In the genomic region with DNA sequence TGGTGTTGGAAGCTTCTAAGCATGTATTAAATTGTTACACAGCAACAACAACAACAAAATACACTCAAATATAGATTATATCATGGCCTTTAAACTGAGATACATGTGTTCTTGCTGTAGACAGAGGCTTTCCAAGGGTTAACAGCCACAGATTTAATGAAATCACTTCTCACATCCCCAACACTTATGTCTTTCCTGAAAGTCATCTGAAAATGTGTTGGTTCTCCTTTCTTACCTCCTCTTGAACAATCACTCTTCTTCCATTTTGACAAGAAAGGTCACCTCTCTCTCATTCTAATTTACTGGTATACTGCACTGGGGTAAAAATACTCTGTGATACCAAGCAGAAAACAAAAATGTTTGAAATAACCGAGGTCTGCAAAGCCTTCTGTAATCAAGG, we compare ENCODE assay signal across 35 cellular contexts.
"Had no signal": no experiment of that assay in that cellular context is flagged by ENCODE, and none has a peak within 500 bp of the region (broad histone marks: within the 10 kb centered on the region; RNA-seq: fewer than 3 reads in every experiment).

No MANE protein-coding gene starts in this region.

- DNase-seq: Karpas-422, Kasumi-1, KG1, MG63, MM.1S, MV-4-11, NCI-H1048, NCI-H1092, NCI-H1092 treated with DMSO at 0.1 percent for 48 hours, NCI-H1105, NCI-H1105 treated with DMSO at 0.1 percent for 48 hours, NCI-H1417, NCI-H1417 treated with DMSO at 0.1 percent for 48 hours, NCI-H1436, NCI-H1436 treated with DMSO at 0.1 percent for 48 hours, NCI-H146, NCI-H1694, NCI-H1694 treated with DMSO at 0.1 percent for 48 hours, NCI-H187, NCI-H187 treated with DMSO at 0.1 percent for 48 hours, NCI-H1930, NCI-H2029, NCI-H2029 treated with DMSO at 0.1 percent for 48 hours, NCI-H2081, NCI-H2081 treated with DMSO at 0.1 percent for 48 hours, NCI-H2107, NCI-H2171, NCI-H2171 treated with DMSO at 0.1 percent for 48 hours, NCI-H2227 treated with DMSO at 0.1 percent for 48 hours, NCI-H226, NCI-H345, NCI-H446, NCI-H446 treated with DMSO at 0.1 percent for 48 hours, NCI-H510A had no signal

- H3K27me3 ChIP-seq: MG63 had no signal

- H3K36me3 ChIP-seq: MG63 had no signal

- H3K4me2 ChIP-seq: KMS-11 had no signal

- H3K4me3 ChIP-seq: MG63 had no signal

- H3K27ac ChIP-seq: KMS-11 had no signal

- H3K9me3 ChIP-seq: MG63 had no signal
